ENCODE assay signal across 8 cellular contexts in genomic region chr6:36615018-36615761, GRCh38. TPM values are rescaled to one million over a fixed set of nuclear protein-coding genes. Genes with fewer than 3 reads are reported as not detected.
DNase-seq lines count a peak whose midpoint lies in the region; ATAC-seq, FAIRE-seq and TF ChIP-seq lines count a peak whose summit lies in the region.

No MANE protein-coding gene starts in this region.

- H3K4me1 ChIP-seq in endothelial cell of umbilical vein (ENCODE audit: control insufficient read depth, extremely low read depth, insufficient read depth, low read length): peaks cover 17% of the 10 kb centered on the region
- peaks cover 0 to 3% of the 10 kb centered on the region in 2 donors for H3K4me1 ChIP-seq in muscle layer of duodenum (ENCODE audit: control insufficient read depth in 1 of 2, insufficient read depth in 2 of 2, low read length in 2 of 2)

- H3K4me3 Mint-ChIP-seq in activated CD4-positive, alpha-beta T cell treated with anti-CD3 and anti-CD28 coated beads for 36 hours: no peak overlapping the region
- H3K4me3 Mint-ChIP-seq in activated CD4-positive, alpha-beta T cell treated with anti-CD3 and anti-CD28 coated beads, Interleukin-2, amount 10 ng/mL, durations not matched to agents 24 days and 14 days: no peak overlapping the region
- no peak overlapping the region for H3K4me3 Mint-ChIP-seq in type B pancreatic cell

- CTCF ChIA-PET in activated CD4-positive, alpha-beta T cell treated with anti-CD3 and anti-CD28 coated beads for 36 hours (lab: Charles Lee): interaction anchor here (0.6 to 3.4 kb wide), 39 partner anchors 9 to 324 kb away, joined by 3 to 60 read pairs (median 4); no protein-coding TSS in a partner anchor
- CTCF ChIA-PET in endothelial cell of umbilical vein (lab: Charles Lee): interaction anchor here (0.7 to 3.8 kb wide), 44 partner anchors 9 to 404 kb away, joined by 3 to 108 read pairs (median 6); partner anchors contain the start of gene CDKN1A

- no peaks in the 10 kb centered on the region for H3K9me3 Mint-ChIP-seq in activated CD4-positive, alpha-beta T cell treated with anti-CD3 and anti-CD28 coated beads for 36 hours (ENCODE audit: low read depth)
- no peaks in the 10 kb centered on the region for H3K9me3 Mint-ChIP-seq in activated CD4-positive, alpha-beta T cell treated with anti-CD3 and anti-CD28 coated beads, Interleukin-2, amount 10 ng/mL, durations not matched to agents 24 days and 14 days
- no peaks in the 10 kb centered on the region for H3K9me3 Mint-ChIP-seq in type B pancreatic cell

- BruUV-seq in endothelial cell of umbilical vein (replicated peaks; lab: Mats Ljungman, UMichigan): no TSS peak

- H4K20me1 ChIP-seq in endothelial cell of umbilical vein (replicated peaks; ENCODE audit: control insufficient read depth, extremely low read depth, insufficient read depth, low read length): no peaks in the 10 kb centered on the region

- FAIRE-seq in endothelial cell of umbilical vein (lab: Jason Lieb, UNC): no peak

- POLR2A ChIA-PET in activated CD4-positive, alpha-beta T cell treated with anti-CD3 and anti-CD28 coated beads for 36 hours (lab: Charles Lee): interaction anchor here (0.6 to 1.4 kb wide), 8 partner anchors 8 to 464 kb away, joined by 3 to 5 read pairs (median 4); no protein-coding TSS in a partner anchor
- POLR2A ChIA-PET in endothelial cell of umbilical vein (lab: Charles Lee): interaction anchor here (0.7 to 2.0 kb wide), 6 partner anchors 15 to 68 kb away, joined by 3 to 12 read pairs (median 4); partner anchors contain the start of gene CDKN1A

- dilution Hi-C loops in endothelial cell of umbilical vein (cut with MboI; ENCODE audit: extremely low pct_ligation_motif_present, low sequenced_read_pairs): loop anchor here (10.0 kb wide), 1 partner anchor 70 kb away; no protein-coding TSS in a partner anchor

- H3K9ac ChIP-seq in endothelial cell of umbilical vein (replicated peaks; ENCODE audit: extremely low read depth, insufficient read depth, low read length): no peak overlapping the region

- H3K9me3 ChIP-seq in endothelial cell of umbilical vein (replicated peaks; ENCODE audit: control insufficient read depth, insufficient read depth, low read length): no peaks in the 10 kb centered on the region
- no peaks in the 10 kb centered on the region for H3K9me3 ChIP-seq in muscle layer of duodenum (ENCODE audit: control insufficient read depth in 1 of 2, low read length in 2 of 2)

- no peak for TF ChIP-seq POLR2A in endothelial cell of umbilical vein (IDR thresholded peaks at IDR 0.05; ENCODE audit: low read depth, low read length)

- H3K4me1 Mint-ChIP-seq in activated CD4-positive, alpha-beta T cell treated with anti-CD3 and anti-CD28 coated beads for 36 hours: peaks cover 13% of the 10 kb centered on the region
- peaks cover 14% of the 10 kb centered on the region for H3K4me1 Mint-ChIP-seq in activated CD4-positive, alpha-beta T cell treated with anti-CD3 and anti-CD28 coated beads, Interleukin-2, amount 10 ng/mL, durations not matched to agents 24 days and 14 days
- H3K4me1 Mint-ChIP-seq in type B pancreatic cell (ENCODE audit: unreplicated experiment): no peaks in the 10 kb centered on the region

- H3K79me2 ChIP-seq in endothelial cell of umbilical vein (ENCODE audit: control insufficient read depth, insufficient read depth, low read length): no peaks in the 10 kb centered on the region

- H3K4me3 ChIP-seq in endothelial cell of umbilical vein (replicated peaks in 1 of 3; ENCODE audit: insufficient read depth in 1 of 3, low read depth in 1 of 3, low read length in 3 of 3) (no peak overlapping the region), muscle layer of duodenum (ENCODE audit: low read depth in 1 of 2, low read length in 2 of 2) (no peak overlapping the region)

- intact Hi-C loops in activated CD4-positive, alpha-beta T cell treated with anti-CD3 and anti-CD28 coated beads for 36 hours (cut with DNase I, micrococcal nuclease): loop anchor here (1.0 to 2.0 kb wide), 5 partner anchors 65 to 168 kb away; no protein-coding TSS in a partner anchor
- intact Hi-C loops in activated CD4-positive, alpha-beta T cell treated with anti-CD3 and anti-CD28 coated beads, Interleukin-2, amount 10 ng/mL, durations not matched to agents 24 days and 14 days (cut with micrococcal nuclease): loop anchor here (1.0 kb wide), 1 partner anchor 144 kb away; no protein-coding TSS in a partner anchor
- intact Hi-C loops in endothelial cell of umbilical vein (cut with micrococcal nuclease): loop anchor here (1.0 to 2.0 kb wide), 3 partner anchors 66 to 144 kb away; no protein-coding TSS in a partner anchor

- ATAC-seq in activated CD4-positive, alpha-beta T cell treated with anti-CD3 and anti-CD28 coated beads for 36 hours: peak; percentile 67
- ATAC-seq in HG03460 (IDR thresholded peaks at IDR 0.05; ENCODE audit: unreplicated experiment): no peak

- H3K4me2 ChIP-seq in endothelial cell of umbilical vein (ENCODE audit: insufficient read depth, low read length): no peak overlapping the region

- peak overlapping the region; percentile 24 for H3K27ac Mint-ChIP-seq in activated CD4-positive, alpha-beta T cell treated with anti-CD3 and anti-CD28 coated beads for 36 hours
- H3K27ac Mint-ChIP-seq in activated CD4-positive, alpha-beta T cell treated with anti-CD3 and anti-CD28 coated beads, Interleukin-2, amount 10 ng/mL, durations not matched to agents 24 days and 14 days: peak overlapping the region; percentile 17
- H3K27ac Mint-ChIP-seq in type B pancreatic cell: no peak overlapping the region

- peaks cover 42% of the 10 kb centered on the region for H3K36me3 Mint-ChIP-seq in activated CD4-positive, alpha-beta T cell treated with anti-CD3 and anti-CD28 coated beads for 36 hours (ENCODE audit: low read depth)
- peaks cover 28% of the 10 kb centered on the region for H3K36me3 Mint-ChIP-seq in activated CD4-positive, alpha-beta T cell treated with anti-CD3 and anti-CD28 coated beads, Interleukin-2, amount 10 ng/mL, durations not matched to agents 24 days and 14 days (ENCODE audit: low read depth)
- H3K36me3 Mint-ChIP-seq in type B pancreatic cell: peaks cover 19% of the 10 kb centered on the region

- peaks cover 2 to 4% of the 10 kb centered on the region in 2 experiments for H3K36me3 ChIP-seq in endothelial cell of umbilical vein (ENCODE audit: control insufficient read depth in 2 of 2, extremely low read depth in 1 of 2, insufficient read depth in 2 of 2, low read length in 2 of 2)
- peaks cover 21 to 29% of the 10 kb centered on the region in 2 donors for H3K36me3 ChIP-seq in muscle layer of duodenum (ENCODE audit: control insufficient read depth in 1 of 2, insufficient read depth in 2 of 2, low read length in 2 of 2)

- DNase-seq in activated CD4-positive, alpha-beta T cell treated with anti-CD3 and anti-CD28 coated beads for 36 hours: peak; percentile 71
- no peak for DNase-seq in activated CD4-positive, alpha-beta T cell treated with anti-CD3 and anti-CD28 coated beads for 1 hour
- peak; percentile 59 for DNase-seq in NCI-H1694 treated with DMSO at 0.1 percent for 48 hours (lab: John Stamatoyannopoulos, UW)
- peak; percentile 85 for DNase-seq in activated CD4-positive, alpha-beta T cell treated with anti-CD3 and anti-CD28 coated beads, Interleukin-2, amount 10 ng/mL, durations not matched to agents 24 days and 14 days
- peak; percentile 85 for DNase-seq in endothelial cell of umbilical vein (ENCODE audit: low read depth, low spot score)
- no peak for DNase-seq in type B pancreatic cell (ENCODE audit: extremely low spot score, unreplicated experiment)

- H3K27me3 Mint-ChIP-seq in activated CD4-positive, alpha-beta T cell treated with anti-CD3 and anti-CD28 coated beads for 36 hours: no peaks in the 10 kb centered on the region
- H3K27me3 Mint-ChIP-seq in activated CD4-positive, alpha-beta T cell treated with anti-CD3 and anti-CD28 coated beads, Interleukin-2, amount 10 ng/mL, durations not matched to agents 24 days and 14 days: no peaks in the 10 kb centered on the region
- H3K27me3 Mint-ChIP-seq in type B pancreatic cell: no peaks in the 10 kb centered on the region

- no peaks in the 10 kb centered on the region for H3K27me3 ChIP-seq in endothelial cell of umbilical vein (ENCODE audit: control insufficient read depth in 2 of 2, insufficient read depth in 2 of 2, low read length in 2 of 2)
- no peaks in the 10 kb centered on the region for H3K27me3 ChIP-seq in muscle layer of duodenum (ENCODE audit: low read depth, low read length)

- H2AFZ ChIP-seq in endothelial cell of umbilical vein (ENCODE audit: low read depth, low read length): no peak overlapping the region

- TF ChIP-seq CTCF in endothelial cell of umbilical vein (IDR thresholded peaks at IDR 0.05; ENCODE audit: extremely low read depth in 1 of 2, insufficient read depth in 1 of 2, low read depth in 1 of 2, low read length in 2 of 2) (peak; percentile 65 to 74), type B pancreatic cell (conservative IDR thresholded peaks at IDR 0.05) (peak; percentile 86)

- H3K9me1 ChIP-seq in endothelial cell of umbilical vein (replicated peaks; ENCODE audit: control insufficient read depth, extremely low read depth, insufficient read depth, low read length): no peaks in the 10 kb centered on the region

- H3K27ac ChIP-seq in endothelial cell of umbilical vein (ENCODE audit: insufficient read depth, low read depth, low read length) (no peak overlapping the region), muscle layer of duodenum (ENCODE audit: low read length) (peak overlapping the region; percentile 31)

TF ChIP-seq in endothelial cell of umbilical vein, 7 proteins besides CTCF, POLR2A, EP300 and RAD21:
- no peak for TF ChIP-seq GATA2 (IDR thresholded peaks at IDR 0.05; ENCODE audit: insufficient read depth, insufficient read length, low read depth, low read length)
- no peak for TF ChIP-seq JUN (IDR thresholded peaks at IDR 0.05; ENCODE audit: borderline replicate concordance, insufficient read depth, insufficient read length, low read depth)
- no peak for TF ChIP-seq EZH2 (IDR thresholded peaks at IDR 0.05; ENCODE audit: borderline replicate concordance, low read depth, low read length, severe bottlenecking)

RNA-seq across cellular contexts. Expression of gene SRSF3, which starts 21.0 kb away (rescaled TPM):
- total RNA-seq in activated CD4-positive, alpha-beta T cell treated with anti-CD3 and anti-CD28 coated beads for 36 hours: 100 to 1,000 TPM; 298 to 464 TPM
- 532 and 572 TPM in 2 replicates for total RNA-seq in activated CD4-positive, alpha-beta T cell treated with anti-CD3 and anti-CD28 coated beads, Interleukin-2, amount 10 ng/mL, durations not matched to agents 24 days and 14 days
- total RNA-seq in endothelial cell of umbilical vein (393 and 422 TPM in 2 replicates), type B pancreatic cell (ENCODE audit: low replicate concordance) (361 and 455 TPM in 2 replicates)
- 308 and 317 TPM in 2 replicates for polyA plus RNA-seq in endothelial cell of umbilical vein
- polyA plus RNA-seq in endothelial cell of umbilical vein (2011; cell fraction: cytosol; rRNA removed): 335 and 360 TPM in 2 replicates
- polyA plus RNA-seq in endothelial cell of umbilical vein (2011; cell fraction: nucleus; rRNA removed): 386 and 564 TPM in 2 replicates
- polyA plus RNA-seq in endothelial cell of umbilical vein (2012): 335 and 360 TPM in 2 replicates
- polyA minus RNA-seq in endothelial cell of umbilical vein: 197 and 229 TPM in 2 replicates
- 109 TPM for polyA minus RNA-seq in endothelial cell of umbilical vein (2011; cell fraction: cytosol; rRNA and poly(A)+ RNA removed)
- 251 and 283 TPM in 2 replicates for polyA minus RNA-seq in endothelial cell of umbilical vein (2011; cell fraction: nucleus; rRNA and poly(A)+ RNA removed)

Comparison
In these comparisons a context has a peak if more than half of its experiments do, and no peak if none do; other contexts are left out.
1. DNase-seq: peak in activated CD4-positive, alpha-beta T cell treated with anti-CD3 and anti-CD28 coated beads for 36 hours (single experiment), NCI-H1694 treated with DMSO at 0.1 percent for 48 hours (single experiment), activated CD4-positive, alpha-beta T cell treated with anti-CD3 and anti-CD28 coated beads, Interleukin-2, amount 10 ng/mL, durations not matched to agents 24 days and 14 days (single experiment) and endothelial cell of umbilical vein (single experiment); none in activated CD4-positive, alpha-beta T cell treated with anti-CD3 and anti-CD28 coated beads for 1 hour (single experiment) and type B pancreatic cell (single experiment).